ENCODE assay signal across 13 cellular contexts in genomic region chr19:5125376-5125775, GRCh38.
DNase-seq lines count a peak whose midpoint lies in the region; ATAC-seq and TF ChIP-seq lines count a peak whose summit lies in the region.
"Had no signal": no experiment of that assay in that cellular context is flagged by ENCODE, and none has a peak within 500 bp of the region (broad histone marks: within the 10 kb centered on the region; RNA-seq: fewer than 3 reads in every experiment).

No MANE protein-coding gene starts in this region.

- H3K4me3 ChIP-seq in HUES48 (ENCODE audit: low read depth, low read length) (no peak overlapping the region), SK-N-MC (peak overlapping the region; percentile 47; the same call in 1 of the 2 replicates), gastrocnemius medialis (no peak overlapping the region)

- H3K36me3 ChIP-seq in HUES48 (ENCODE audit: control insufficient read depth, insufficient read depth, low read length) (peaks cover 7% of the 10 kb centered on the region; the same call in 1 of the 2 replicates), SK-N-MC (ENCODE audit: insufficient read depth, low read length) (no peaks in the 10 kb centered on the region), gastrocnemius medialis (peaks cover 0 to 16% of the 10 kb centered on the region in 2 donors)

- peak overlapping the region; percentile 37 for H3K27ac Mint-ChIP-seq in memory B cell
- peak overlapping the region; percentile 84 for H3K27ac Mint-ChIP-seq in stimulated activated naive B cell treated with anti-CD40 and anti-IgM and Interleukin-4, amounts not matched to agents 10 μg/mL and 1 μg/mL and 100 μg/mL, for 72 hours

- H3K27me3 ChIP-seq in HUES48 (ENCODE audit: control insufficient read depth, insufficient read depth, low read length) (no peaks in the 10 kb centered on the region), gastrocnemius medialis (no peaks in the 10 kb centered on the region)

- no peak overlapping the region for H3K4me3 Mint-ChIP-seq in memory B cell
- no peak overlapping the region for H3K4me3 Mint-ChIP-seq in stimulated activated naive B cell treated with anti-CD40 and anti-IgM and Interleukin-4, amounts not matched to agents 10 μg/mL and 1 μg/mL and 100 μg/mL, for 72 hours

- H3K4me1 ChIP-seq in HUES48 (ENCODE audit: control insufficient read depth, insufficient read depth, low read length) (peaks cover 38% of the 10 kb centered on the region), gastrocnemius medialis (peaks cover 14 to 27% of the 10 kb centered on the region in 2 donors)
- H3K4me1 ChIP-seq: Caco-2 had no signal

- in situ Hi-C loops in gastrocnemius medialis (cut with MboI; ENCODE audit: low sequenced_read_pairs in 4 of 4) = no loop called here

- ATAC-seq in memory B cell (ENCODE audit: low read depth) (no peak), gastrocnemius medialis (no peak)
- no peak for ATAC-seq in stimulated activated naive B cell treated with anti-CD40 and anti-IgM and Interleukin-4, amounts not matched to agents 10 μg/mL and 1 μg/mL and 100 μg/mL, for 72 hours (replicated peaks)
- ATAC-seq: PC-3 had no signal

- no peak for TF ChIP-seq POLR2A in gastrocnemius medialis (IDR thresholded peaks at IDR 0.05)

- no peak for DNase-seq in SK-N-MC (ENCODE audit: low read depth, low spot score)
- no peak for DNase-seq in memory B cell (ENCODE audit: low spot score in 2 of 2)
- no peak for DNase-seq in stimulated activated naive B cell treated with anti-CD40 and anti-IgM and Interleukin-4, amounts not matched to agents 10 μg/mL and 1 μg/mL and 100 μg/mL, for 72 hours
- no peak for DNase-seq in HPDE6-E6E7 (ENCODE audit: extremely low spot score)
- DNase-seq in HK-2 (ENCODE audit: unreplicated experiment) = no peak
- DNase-seq in gastrocnemius medialis = no peak
- DNase-seq: Caco-2, NCI-H1436 treated with DMSO at 0.1 percent for 48 hours, NCI-H2081 treated with DMSO at 0.1 percent for 48 hours, NCI-H524 treated with DMSO at 0.1 percent for 48 hours, PC-3 had no signal

- no peak for TF ChIP-seq CTCF in gastrocnemius medialis (IDR thresholded peaks at IDR 0.05 in 4 of 5, conservative IDR thresholded peaks at IDR 0.05 in 1 of 5)

- no peaks in the 10 kb centered on the region for H3K9me3 ChIP-seq in HUES48 (ENCODE audit: control insufficient read depth, insufficient read depth, low read length)
- no peaks in the 10 kb centered on the region for H3K9me3 ChIP-seq in SK-N-MC (ENCODE audit: low read depth, low read length)
- H3K9me3 ChIP-seq in gastrocnemius medialis = no peaks in the 10 kb centered on the region
- H3K9me3 ChIP-seq: Caco-2 had no signal

- peak overlapping the region; percentile 73 for H3K27ac ChIP-seq in HUES48 (ENCODE audit: low read depth, low read length)
- peak overlapping the region; percentile 93 for H3K27ac ChIP-seq in SK-N-MC
- H3K27ac ChIP-seq in gastrocnemius medialis = no peak overlapping the region
- H3K27ac ChIP-seq: C4-2B had no signal

- peak overlapping the region; percentile 12; the same call in 1 of the 2 replicates for H3K9ac ChIP-seq in HUES48 (ENCODE audit: low read depth, low read length)
- H3K9ac ChIP-seq in SK-N-MC (ENCODE audit: insufficient read length) = no peak overlapping the region

- no peaks in the 10 kb centered on the region for H3K9me3 Mint-ChIP-seq in memory B cell
- no peaks in the 10 kb centered on the region for H3K9me3 Mint-ChIP-seq in stimulated activated naive B cell treated with anti-CD40 and anti-IgM and Interleukin-4, amounts not matched to agents 10 μg/mL and 1 μg/mL and 100 μg/mL, for 72 hours

- intact Hi-C loops in gastrocnemius medialis (cut with DNase I; ENCODE audit: low total_unique reads) = loop anchor here (5.0 to 10.0 kb wide), 2 partner anchors 37 to 81 kb away; no protein-coding TSS in a partner anchor

- no peaks in the 10 kb centered on the region for H3K36me3 Mint-ChIP-seq in memory B cell
- peaks cover 3 to 25% of the 10 kb centered on the region in 2 donors for H3K36me3 Mint-ChIP-seq in stimulated activated naive B cell treated with anti-CD40 and anti-IgM and Interleukin-4, amounts not matched to agents 10 μg/mL and 1 μg/mL and 100 μg/mL, for 72 hours

- H3K4me1 Mint-ChIP-seq in memory B cell = peaks cover 29% of the 10 kb centered on the region
- peaks cover 55 to 89% of the 10 kb centered on the region in 2 donors for H3K4me1 Mint-ChIP-seq in stimulated activated naive B cell treated with anti-CD40 and anti-IgM and Interleukin-4, amounts not matched to agents 10 μg/mL and 1 μg/mL and 100 μg/mL, for 72 hours

- H3K27me3 Mint-ChIP-seq in memory B cell = no peaks in the 10 kb centered on the region
- H3K27me3 Mint-ChIP-seq in stimulated activated naive B cell treated with anti-CD40 and anti-IgM and Interleukin-4, amounts not matched to agents 10 μg/mL and 1 μg/mL and 100 μg/mL, for 72 hours = no peaks in the 10 kb centered on the region

Comparison
In these comparisons a context has a peak if more than half of its experiments do, and no peak if none do; other contexts are left out.
1. H3K27ac ChIP-seq: peak in HUES48 (single experiment) and SK-N-MC (single experiment); none in gastrocnemius medialis (0 of 4).